Comparison of ENCODE assay signal across 8 cellular contexts in the genomic region with DNA sequence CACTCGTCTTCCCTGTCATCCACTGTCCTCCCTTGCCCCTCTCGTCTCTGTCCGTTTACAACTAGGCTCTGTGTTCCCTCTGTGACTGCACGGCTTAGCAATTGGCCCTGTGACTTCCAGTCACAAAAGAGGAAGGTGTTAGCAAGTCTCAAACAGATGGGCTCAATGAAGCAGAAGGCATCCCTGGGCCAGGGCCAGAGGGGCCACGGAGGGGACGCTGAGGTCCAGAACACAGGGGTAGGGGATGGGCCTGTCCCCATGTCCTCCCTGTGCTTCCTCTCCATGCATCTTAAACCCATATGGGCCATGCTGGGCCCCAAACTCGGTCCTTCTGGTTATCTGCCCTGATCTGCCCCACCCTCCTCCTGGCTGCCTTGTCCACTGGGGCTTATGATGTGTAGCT. TPM values are rescaled to one million over a fixed set of nuclear protein-coding genes. Genes with fewer than 3 reads are reported as not detected.
A peak's percentile ranks its signal among the peaks of the same experiment; 100 is the strongest.
DNase-seq lines count a peak whose midpoint lies in the region; ATAC-seq and TF ChIP-seq lines count a peak whose summit lies in the region.

A gene with protein sequence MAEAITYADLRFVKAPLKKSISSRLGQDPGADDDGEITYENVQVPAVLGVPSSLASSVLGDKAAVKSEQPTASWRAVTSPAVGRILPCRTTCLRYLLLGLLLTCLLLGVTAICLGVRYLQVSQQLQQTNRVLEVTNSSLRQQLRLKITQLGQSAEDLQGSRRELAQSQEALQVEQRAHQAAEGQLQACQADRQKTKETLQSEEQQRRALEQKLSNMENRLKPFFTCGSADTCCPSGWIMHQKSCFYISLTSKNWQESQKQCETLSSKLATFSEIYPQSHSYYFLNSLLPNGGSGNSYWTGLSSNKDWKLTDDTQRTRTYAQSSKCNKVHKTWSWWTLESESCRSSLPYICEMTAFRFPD (minus strand): TSS at position 89 of the 403 bp plus-strand sequence. CDS start 110 bp downstream, outside the sequence.

- H3K9ac ChIP-seq in Karpas-422 (ENCODE audit: low read length) (peak within 1 kb of the TSS; percentile 56), duodenal mucosa (ENCODE audit: low read depth in 1 of 2, low read length in 2 of 2) (peak within 1 kb of the TSS; percentile 28 to 65)

- no peaks in the 10 kb centered on the region for H3K27me3 ChIP-seq in CD4-positive, alpha-beta T cell (ENCODE audit: control insufficient read depth, insufficient read depth, low read length)
- H3K27me3 ChIP-seq in Karpas-422 (ENCODE audit: low read length): no peaks in the 10 kb centered on the region; the same call in 1 of the 2 replicates
- peaks cover 3% of the 10 kb centered on the region in 2 donors for H3K27me3 ChIP-seq in duodenal mucosa (ENCODE audit: control insufficient read depth in 1 of 2, insufficient read depth in 2 of 2, low read length in 2 of 2)

- intact Hi-C loops in CD4-positive, alpha-beta T cell (cut with DNase I, micrococcal nuclease): loop anchor here (5.0 kb wide), 1 partner anchor 39 kb away; a partner anchor contains a TSS

- H4K20me1 ChIP-seq in Karpas-422 (ENCODE audit: insufficient read depth, low read depth, low read length): no peaks in the 10 kb centered on the region

- H3K4me3 ChIP-seq in Karpas-422 (ENCODE audit: low read length) (peak within 1 kb of the TSS; percentile 37; the same call in 1 of the 2 replicates), duodenal mucosa (ENCODE audit: low read depth in 1 of 2, low read length in 2 of 2) (peak within 1 kb of the TSS; percentile 60 to 63)

- no peak for TF ChIP-seq CTCF in CD4-positive, alpha-beta T cell (IDR thresholded peaks at IDR 0.05)
- no peak for TF ChIP-seq CTCF in GM13977 (IDR thresholded peaks at IDR 0.05; ENCODE audit: extremely low read depth, insufficient read depth, missing control alignments)

- peak within 1 kb of the TSS; percentile 72 for H3K27ac Mint-ChIP-seq in CD4-positive, alpha-beta T cell
- peak within 1 kb of the TSS; percentile 92 to 97 for H3K27ac Mint-ChIP-seq in natural killer cell treated with Interleukin-12 subunit alpha and Interleukin-12 subunit beta and Interleukin-15 and Interleukin-18, amount 100 ng/mL, for 72 hours

- H3K9me3 Mint-ChIP-seq in CD4-positive, alpha-beta T cell: no peaks in the 10 kb centered on the region
- H3K9me3 Mint-ChIP-seq in natural killer cell treated with Interleukin-12 subunit alpha and Interleukin-12 subunit beta and Interleukin-15 and Interleukin-18, amount 100 ng/mL, for 72 hours: no peaks in the 10 kb centered on the region

- CTCF ChIA-PET in CD4-positive, alpha-beta T cell (lab: Charles Lee): interaction anchor here (3.2 kb wide), 1 partner anchor 40 kb away, joined by 22 read pairs; a partner anchor contains a TSS

- ATAC-seq in CD4-positive, alpha-beta T cell (ENCODE audit: poor library complexity): no peak
- no peak for ATAC-seq in natural killer cell treated with Interleukin-12 subunit alpha and Interleukin-12 subunit beta and Interleukin-15 and Interleukin-18, amount 100 ng/mL, for 72 hours
- ATAC-seq in GM18858 (IDR thresholded peaks at IDR 0.05; ENCODE audit: unreplicated experiment): no peak
- no peak for ATAC-seq in HG02610 (IDR thresholded peaks at IDR 0.05; ENCODE audit: unreplicated experiment)

- peak within 1 kb of the TSS; percentile 88 for H2AFZ ChIP-seq in Karpas-422 (ENCODE audit: low read length)

- H3K27me3 Mint-ChIP-seq in CD4-positive, alpha-beta T cell: no peaks in the 10 kb centered on the region
- no peaks in the 10 kb centered on the region for H3K27me3 Mint-ChIP-seq in natural killer cell treated with Interleukin-12 subunit alpha and Interleukin-12 subunit beta and Interleukin-15 and Interleukin-18, amount 100 ng/mL, for 72 hours

- H3K4me3 Mint-ChIP-seq in CD4-positive, alpha-beta T cell: peak within 1 kb of the TSS; percentile 86
- peak within 1 kb of the TSS; percentile 90 for H3K4me3 Mint-ChIP-seq in natural killer cell treated with Interleukin-12 subunit alpha and Interleukin-12 subunit beta and Interleukin-15 and Interleukin-18, amount 100 ng/mL, for 72 hours

- H3K27ac ChIP-seq in CD4-positive, alpha-beta T cell (ENCODE audit: low read depth, low read length): peak within 1 kb of the TSS; percentile 48
- peak within 1 kb of the TSS; percentile 49 for H3K27ac ChIP-seq in Karpas-422 (ENCODE audit: low read length)
- H3K27ac ChIP-seq in duodenal mucosa (ENCODE audit: low read depth, low read length): peak within 1 kb of the TSS; percentile 33

- peak within 1 kb of the TSS; percentile 57 for H3K4me2 ChIP-seq in Karpas-422 (ENCODE audit: low read depth, low read length, poor library complexity, severe bottlenecking)

- no peaks in the 10 kb centered on the region for H3K9me3 ChIP-seq in CD4-positive, alpha-beta T cell (ENCODE audit: control insufficient read depth, low read length)
- H3K9me3 ChIP-seq in Karpas-422 (ENCODE audit: low read length) (no peaks in the 10 kb centered on the region), duodenal mucosa (ENCODE audit: control insufficient read depth in 1 of 2, low read length in 2 of 2) (no peaks in the 10 kb centered on the region)

- peaks cover 50% of the 10 kb centered on the region for H3K4me1 Mint-ChIP-seq in CD4-positive, alpha-beta T cell (ENCODE audit: low read depth)
- H3K4me1 Mint-ChIP-seq in natural killer cell treated with Interleukin-12 subunit alpha and Interleukin-12 subunit beta and Interleukin-15 and Interleukin-18, amount 100 ng/mL, for 72 hours (ENCODE audit: low read depth in 2 of 2): peaks cover 44 to 46% of the 10 kb centered on the region in 2 donors

- H3K9me2 ChIP-seq in Karpas-422 (replicated peaks; ENCODE audit: insufficient read depth, low read length): no peaks in the 10 kb centered on the region

- POLR2A ChIA-PET in CD4-positive, alpha-beta T cell (lab: Charles Lee): interaction anchor here (1.0 to 3.4 kb wide), 6 partner anchors 13 to 546 kb away, joined by 3 to 35 read pairs (median 10); a partner anchor contains a TSS

- H3K4me1 ChIP-seq in Karpas-422 (ENCODE audit: low read length) (peaks cover 33% of the 10 kb centered on the region), duodenal mucosa (ENCODE audit: control insufficient read depth in 1 of 2, insufficient read depth in 2 of 2, low read length in 2 of 2) (peaks cover 4 to 19% of the 10 kb centered on the region in 2 donors)

- in situ Hi-C loops in GM13977 (cut with MboI; ENCODE audit: low pct_unique_long_range_greater_than_20kb, low sequenced_read_pairs, unreplicated experiment): no loop called here

- no peak for DNase-seq in CD4-positive, alpha-beta T cell
- DNase-seq in Karpas-422: peak; percentile 72
- DNase-seq in natural killer cell treated with Interleukin-12 subunit alpha and Interleukin-12 subunit beta and Interleukin-15 and Interleukin-18, amount 100 ng/mL, for 72 hours (ENCODE audit: low spot score): no peak
- DNase-seq in NCI-H510A treated with DMSO at 0.1 percent for 48 hours (lab: John Stamatoyannopoulos, UW): no peak
- no peak for DNase-seq in GM13977 (ENCODE audit: low spot score)

- no peaks in the 10 kb centered on the region for H3K79me2 ChIP-seq in Karpas-422 (ENCODE audit: low read length)

- H3K36me3 ChIP-seq in Karpas-422 (ENCODE audit: insufficient read depth, low read length) (no peaks in the 10 kb centered on the region), duodenal mucosa (ENCODE audit: control insufficient read depth in 1 of 2, insufficient read depth in 2 of 2, low read length in 2 of 2) (no peaks in the 10 kb centered on the region)

- H3K36me3 Mint-ChIP-seq in CD4-positive, alpha-beta T cell (ENCODE audit: low read depth): no peaks in the 10 kb centered on the region
- no peaks in the 10 kb centered on the region for H3K36me3 Mint-ChIP-seq in natural killer cell treated with Interleukin-12 subunit alpha and Interleukin-12 subunit beta and Interleukin-15 and Interleukin-18, amount 100 ng/mL, for 72 hours

RNA-seq across cellular contexts. Expression of the gene that starts here (rescaled TPM):
- total RNA-seq in CD4-positive, alpha-beta T cell: 1 to 10 TPM; 2.3 to 3.6 TPM
- total RNA-seq in Karpas-422 (2014; rRNA removed; shearing (Covaris generic); ENCODE audit: low replicate concordance): 5.6 and 7.8 TPM in 2 replicates
- 1 to 10 TPM; 7.0 to 8.8 TPM for total RNA-seq in natural killer cell treated with Interleukin-12 subunit alpha and Interleukin-12 subunit beta and Interleukin-15 and Interleukin-18, amount 100 ng/mL, for 72 hours
